In genomic region chr2:165474621-165475269, GRCh38 we compare ENCODE assay signal across 25 cellular contexts. TPM values are rescaled to one million over a fixed set of nuclear protein-coding genes. Genes with fewer than 3 reads are reported as not detected.
DNase-seq lines count a peak whose midpoint lies in the region; ATAC-seq and TF ChIP-seq lines count a peak whose summit lies in the region.
"Had no signal": no experiment of that assay in that cellular context is flagged by ENCODE, and none has a peak within 500 bp of the region (broad histone marks: within the 10 kb centered on the region; RNA-seq: fewer than 3 reads in every experiment).

No MANE protein-coding gene starts in this region.

- BruUV-seq in A673 (replicated peaks; lab: Mats Ljungman, UMichigan) = no TSS peak

- no peaks in the 10 kb centered on the region for H3K9me3 Mint-ChIP-seq in GM23338
- H3K9me3 Mint-ChIP-seq: activated CD4-positive, alpha-beta T cell treated with anti-CD3 and anti-CD28 coated beads, Interleukin-2, amount 10 ng/mL, durations not matched to agents 7 days and 5 days; activated T-cell treated with anti-CD3 and anti-CD28 coated beads, Interleukin-2, amount 50 U/mL, for 72 hours; effector memory CD8-positive, alpha-beta T cell; IgD-negative memory B cell; T-helper 2 cell treated with Interferon-gamma antibody and Interleukin-4, amounts not matched to agents 5 μg/mL and 100 μg/mL, for 36 hours had no signal

- H3K36me3 ChIP-seq in A673 (ENCODE audit: insufficient read depth, low read length, poor library complexity, severe bottlenecking) (no peaks in the 10 kb centered on the region), GM23338 (ENCODE audit: insufficient read depth) (no peaks in the 10 kb centered on the region)
- H3K36me3 ChIP-seq: esophagus muscularis mucosa, left lung, suprapubic skin had no signal

- POLR2A ChIA-PET in A673 (lab: Charles Lee; ENCODE audit: low non-redundant PET) = no interaction called here

- no peak overlapping the region for H2AFZ ChIP-seq in GM23338

- peaks cover 31% of the 10 kb centered on the region for H3K4me1 Mint-ChIP-seq in GM23338
- H3K4me1 Mint-ChIP-seq: activated CD4-positive, alpha-beta T cell treated with anti-CD3 and anti-CD28 coated beads, Interleukin-2, amount 10 ng/mL, durations not matched to agents 7 days and 5 days; IgD-negative memory B cell had no signal

- no peaks in the 10 kb centered on the region for H3K27me3 ChIP-seq in A673 (replicated peaks; ENCODE audit: insufficient read depth, low read depth, low read length, poor library complexity)
- H3K27me3 ChIP-seq in GM23338 (ENCODE audit: insufficient read depth) = no peaks in the 10 kb centered on the region
- H3K27me3 ChIP-seq: esophagus muscularis mucosa, left lung, suprapubic skin had no signal

- H3K4me1 ChIP-seq in A673 (ENCODE audit: insufficient read depth, low read length, poor library complexity, severe bottlenecking) (peaks cover 49% of the 10 kb centered on the region), GM23338 (ENCODE audit: insufficient read depth) (peaks cover 16% of the 10 kb centered on the region; the same call in 1 of the 2 replicates)
- H3K4me1 ChIP-seq: left lung had no signal

- no peaks in the 10 kb centered on the region for H3K9me2 ChIP-seq in GM23338 (ENCODE audit: insufficient read depth)

- H3K4me3 Mint-ChIP-seq in GM23338 = no peak overlapping the region
- H3K4me3 Mint-ChIP-seq: activated CD4-positive, alpha-beta T cell treated with anti-CD3 and anti-CD28 coated beads, Interleukin-2, amount 10 ng/mL, durations not matched to agents 7 days and 5 days; activated T-cell treated with anti-CD3 and anti-CD28 coated beads, Interleukin-2, amount 50 U/mL, for 72 hours; effector memory CD8-positive, alpha-beta T cell; HFFc6; IgD-negative memory B cell; T-helper 2 cell treated with Interferon-gamma antibody and Interleukin-4, amounts not matched to agents 5 μg/mL and 100 μg/mL, for 36 hours had no signal

- no peaks in the 10 kb centered on the region for H3F3A ChIP-seq in GM23338 (replicated peaks; ENCODE audit: low read depth)

- no peaks in the 10 kb centered on the region; the same call in 2 of the 3 replicates for H3K36me3 Mint-ChIP-seq in GM23338 (ENCODE audit: low read depth)
- H3K36me3 Mint-ChIP-seq: IgD-negative memory B cell had no signal

- ATAC-seq in GM23338 (peak; percentile 95), HG03378 (IDR thresholded peaks at IDR 0.05; ENCODE audit: unreplicated experiment) (no peak), HG03521 (IDR thresholded peaks at IDR 0.05; ENCODE audit: unreplicated experiment) (no peak)
- ATAC-seq: activated T-cell treated with anti-CD3 and anti-CD28 coated beads, Interleukin-2, amount 50 U/mL, for 72 hours; effector memory CD8-positive, alpha-beta T cell; left lung had no signal

- H3K27ac ChIP-seq in A673 (ENCODE audit: low read depth, low read length, poor library complexity, severe bottlenecking) (peak overlapping the region; percentile 48), GM23338 (ENCODE audit: low read depth) (no peak overlapping the region)
- H3K27ac ChIP-seq: esophagus muscularis mucosa, left lung, RWPE1, SK-N-MC, suprapubic skin had no signal

- H3K4me2 ChIP-seq in GM23338 = no peak overlapping the region
- H3K4me2 ChIP-seq: smooth muscle cell had no signal

- H3K27ac Mint-ChIP-seq in GM23338 = no peak overlapping the region
- H3K27ac Mint-ChIP-seq: activated CD4-positive, alpha-beta T cell treated with anti-CD3 and anti-CD28 coated beads, Interleukin-2, amount 10 ng/mL, durations not matched to agents 7 days and 5 days; activated T-cell treated with anti-CD3 and anti-CD28 coated beads, Interleukin-2, amount 50 U/mL, for 72 hours; effector memory CD8-positive, alpha-beta T cell; HFFc6; IgD-negative memory B cell; T-helper 2 cell treated with Interferon-gamma antibody and Interleukin-4, amounts not matched to agents 5 μg/mL and 100 μg/mL, for 36 hours had no signal

- no peaks in the 10 kb centered on the region for H3K9me3 ChIP-seq in A673 (ENCODE audit: low read depth, low read length, poor library complexity, severe bottlenecking)
- H3K9me3 ChIP-seq: esophagus muscularis mucosa, left lung, suprapubic skin had no signal

- no peaks in the 10 kb centered on the region for H4K20me1 ChIP-seq in GM23338 (replicated peaks; ENCODE audit: insufficient read depth)

- DNase-seq in A673 (ENCODE audit: low spot score) = peak; percentile 25
- peak; percentile 52 for DNase-seq in GM23338 (ENCODE audit: low spot score)
- DNase-seq in NCI-H82 (lab: John Stamatoyannopoulos, UW) = peak; percentile 87
- DNase-seq in inferior parietal cortex (ENCODE audit: extremely low spot score) = peak; percentile 13
- no peak for DNase-seq in DMS153 treated with DMSO at 0.1 percent for 48 hours (lab: John Stamatoyannopoulos, UW; ENCODE audit: unreplicated experiment)
- DNase-seq: activated CD4-positive, alpha-beta T cell treated with anti-CD3 and anti-CD28 coated beads, Interleukin-2, amount 10 ng/mL, durations not matched to agents 7 days and 5 days; activated naive CD4-positive, alpha-beta T cell treated with Interleukin-2 at 50 U/mL for 16 hours; activated T-cell treated with anti-CD3 and anti-CD28 coated beads, Interleukin-2, amount 50 U/mL, for 72 hours; effector memory CD8-positive, alpha-beta T cell; foreskin melanocyte; HFFc6; left lung; mesendoderm; NCI-H1105 treated with DMSO at 0.1 percent for 48 hours; occipital lobe; stimulated activated CD4-positive, alpha-beta T cell treated with anti-CD3 and anti-CD28 coated beads, Interleukin-2, amount 100 ng/mL, for 24 hours had no signal

- TF ChIP-seq CTCF in A673 (conservative IDR thresholded peaks at IDR 0.05; ENCODE audit: low read depth, low read length) (no peak), GM23338 (conservative IDR thresholded peaks at IDR 0.05; ENCODE audit: low read depth in 2 of 2) (no peak)

- peaks cover 4% of the 10 kb centered on the region; the same call in 1 of the 2 replicates for H3K79me2 ChIP-seq in GM23338 (replicated peaks; ENCODE audit: insufficient read depth)

- intact Hi-C loops in A673 (cut with micrococcal nuclease; ENCODE audit: unreplicated experiment) = loop anchor here (5.0 kb wide), 1 partner anchor 72 kb away; no protein-coding TSS in a partner anchor

- CTCF ChIA-PET in A673 (lab: Charles Lee) = no interaction called here

- no peak overlapping the region for H3K4me3 ChIP-seq in A673 (ENCODE audit: low read depth, low read length, poor library complexity, severe bottlenecking)
- no peak overlapping the region for H3K4me3 ChIP-seq in GM23338
- H3K4me3 ChIP-seq: esophagus muscularis mucosa, left lung, SK-N-MC, smooth muscle cell, suprapubic skin had no signal

- no peaks in the 10 kb centered on the region for H3K27me3 Mint-ChIP-seq in GM23338 (ENCODE audit: insufficient read depth, low read depth, poor library complexity)
- H3K27me3 Mint-ChIP-seq: activated CD4-positive, alpha-beta T cell treated with anti-CD3 and anti-CD28 coated beads, Interleukin-2, amount 10 ng/mL, durations not matched to agents 7 days and 5 days; IgD-negative memory B cell had no signal

TF ChIP-seq in GM23338, 12 proteins besides CTCF, POLR2A, EP300 and RAD21:
- TF ChIP-seq JUNB (IDR thresholded peaks at IDR 0.05; ENCODE audit: unreplicated experiment) = no peak
- no peak for TF ChIP-seq ETS1 (IDR thresholded peaks at IDR 0.05)
- TF ChIP-seq ZNF114 (CRISPR knock-in tag; IDR thresholded peaks at IDR 0.05) = no peak
- no peak for TF ChIP-seq REST (IDR thresholded peaks at IDR 0.05; ENCODE audit: unreplicated experiment)
- no peak for TF ChIP-seq STAT1 (IDR thresholded peaks at IDR 0.05; ENCODE audit: unreplicated experiment)
- no peak for TF ChIP-seq EZH2phosphoT487 (IDR thresholded peaks at IDR 0.05; ENCODE audit: unreplicated experiment)
- TF ChIP-seq CREB1 (CRISPR knock-in tag; IDR thresholded peaks at IDR 0.05; ENCODE audit: low read depth) = no peak

RNA-seq across cellular contexts. Expression of gene CSRNP3, which starts 5.2 kb away (rescaled TPM):
- total RNA-seq in A673 (2021) = 39.5 and 47.7 TPM in 2 replicates
- 3.0 and 3.8 TPM in 2 replicates for total RNA-seq in GM23338 (2014; rRNA removed; shearing (Covaris generic))
- polyA plus RNA-seq in GM23338 (2016; fragmentation: Nextera tagmentation; extraction: Ambion mirVana) = 6.8 and 7.2 TPM in 2 replicates
- total RNA-seq: activated CD4-positive, alpha-beta T cell treated with anti-CD3 and anti-CD28 coated beads, Interleukin-2, amount 10 ng/mL, durations not matched to agents 7 days and 5 days; activated T-cell treated with anti-CD3 and anti-CD28 coated beads, Interleukin-2, amount 50 U/mL, for 72 hours had no signal
- polyA plus RNA-seq: IgD-negative memory B cell had no signal
